Comparison of ENCODE assay signal across 9 cellular contexts in genomic region chr17:18129041-18129502, GRCh38. TPM values are rescaled to one million over a fixed set of nuclear protein-coding genes. Genes with fewer than 3 reads are reported as not detected.
DNase-seq lines count a peak whose midpoint lies in the region; ATAC-seq and TF ChIP-seq lines count a peak whose summit lies in the region.
"Had no signal": no experiment of that assay in that cellular context is flagged by ENCODE, and none has a peak within 500 bp of the region (broad histone marks: within the 10 kb centered on the region; RNA-seq: fewer than 3 reads in every experiment).

No MANE protein-coding gene starts in this region.

- TF ChIP-seq CTCF in testis (IDR thresholded peaks at IDR 0.05) (no peak), natural killer cell (IDR thresholded peaks at IDR 0.05) (no peak)

- 59 to 65% methylated on average over 2 to 4 of the region's 4 CpGs for WGBS in testis, 2 donors

- H3K27ac ChIP-seq in testis = no peak overlapping the region

- no peaks in the 10 kb centered on the region for H3K4me1 Mint-ChIP-seq in natural killer cell
- H3K4me1 Mint-ChIP-seq: neural crest cell had no signal

- TF ChIP-seq POLR2A in testis (IDR thresholded peaks at IDR 0.05) = no peak

- intact Hi-C loops in testis (cut with DNase I; ENCODE audit: low total_unique reads) (no loop called here), natural killer cell (cut with micrococcal nuclease) (no loop called here)

- H3K4me3 Mint-ChIP-seq in natural killer cell = no peak overlapping the region
- H3K4me3 Mint-ChIP-seq: neural crest cell had no signal

- H3K4me1 ChIP-seq in testis = peaks cover 3% of the 10 kb centered on the region

- no peak overlapping the region for H3K27ac Mint-ChIP-seq in natural killer cell

- H3K9me3 Mint-ChIP-seq in natural killer cell = no peaks in the 10 kb centered on the region
- H3K9me3 Mint-ChIP-seq: neural crest cell had no signal

- no peaks in the 10 kb centered on the region for H3K27me3 Mint-ChIP-seq in natural killer cell (ENCODE audit: low read depth in 2 of 2)

- H3K4me3 ChIP-seq in testis = no peak overlapping the region

- no peak for ATAC-seq in natural killer cell

- no peaks in the 10 kb centered on the region for H3K36me3 ChIP-seq in testis (ENCODE audit: low read depth, missing control alignments)

- DNase-seq in NCI-H1436 (lab: John Stamatoyannopoulos, UW) = peak; percentile 20
- DNase-seq in NCI-H1436 treated with DMSO at 0.1 percent for 48 hours (lab: John Stamatoyannopoulos, UW) = no peak
- DNase-seq in SHP77 (lab: John Stamatoyannopoulos, UW) = peak; percentile 43 to 61
- peak; percentile 36 for DNase-seq in fibroblast of the conjunctiva (ENCODE audit: low read depth)
- peak; percentile 73 for DNase-seq in testis
- DNase-seq in NCI-H128 (lab: John Stamatoyannopoulos, UW; ENCODE audit: unreplicated experiment) = no peak
- no peak for DNase-seq in natural killer cell
- no peak for DNase-seq in GM19238 (ENCODE audit: insufficient read length, low spot score)

- H3K9me3 ChIP-seq in testis = no peaks in the 10 kb centered on the region

- H3K36me3 Mint-ChIP-seq in natural killer cell = no peaks in the 10 kb centered on the region

- H3K27me3 ChIP-seq in testis = no peaks in the 10 kb centered on the region

RNA-seq across cellular contexts. Expression of gene MYO15A, which starts 20.5 kb away (rescaled TPM):
- total RNA-seq in testis (10 to 100 TPM; 18.6 to 30.2 TPM), natural killer cell (1 to 10 TPM; 1.6 to 2.0 (median 1.8) TPM)
- polyA plus RNA-seq in testis (ENCODE audit: insufficient read depth, low read depth, low replicate concordance) = 21.7 TPM

RNA-seq across cellular contexts. Expression of gene DRG2, which starts 41.3 kb away (rescaled TPM):
- total RNA-seq in testis = 10 to 100 TPM; 42.9 to 43.1 TPM
- 26.0 TPM for polyA plus RNA-seq in testis (ENCODE audit: insufficient read depth, low read depth, low replicate concordance)
- total RNA-seq in natural killer cell = 10 to 100 TPM; 53.3 to 69.2 (median 62.7) TPM

RNA-seq across cellular contexts. Expression of gene ALKBH5, which starts 54.6 kb away (rescaled TPM):
- 100 to 1,000 TPM; 213 to 253 TPM for total RNA-seq in testis
- polyA plus RNA-seq in testis (ENCODE audit: insufficient read depth, low read depth, low replicate concordance) = 172 TPM
- total RNA-seq in natural killer cell = 100 to 1,000 TPM in 1 of 3 donors, 10 to 100 TPM in 2; 95.6 to 114 (median 96.7) TPM

Comparison
In these comparisons a context has a peak if more than half of its experiments do, and no peak if none do; other contexts are left out.
1. DNase-seq: peak in NCI-H1436 (single experiment), SHP77 (2 of 2), fibroblast of the conjunctiva (single experiment) and testis (single experiment); none in NCI-H1436 treated with DMSO at 0.1 percent for 48 hours (single experiment), NCI-H128 (single experiment), natural killer cell (single experiment) and GM19238 (single experiment).
2. RNA of gene MYO15A, which starts 20.5 kb away (total RNA-seq): 18.6 to 30.2 TPM in testis; 1.6 to 2.0 TPM in natural killer cell; every median in the first group is over 4 times any median in the second.